In genomic region chr7:148336411-148336810, GRCh38 we compare ENCODE assay signal across 19 cellular contexts.
A peak's percentile ranks its signal among the peaks of the same experiment; 100 is the strongest.
DNase-seq lines count a peak whose midpoint lies in the region; FAIRE-seq and TF ChIP-seq lines count a peak whose summit lies in the region.
"Had no signal": no experiment of that assay in that cellular context is flagged by ENCODE, and none has a peak within 500 bp of the region (broad histone marks: within the 10 kb centered on the region; RNA-seq: fewer than 3 reads in every experiment).

No MANE protein-coding gene starts in this region.

- in situ Hi-C loops in mammary epithelial cell (cut with MboI; ENCODE audit: low sequenced_read_pairs in 2 of 2) (no loop called here), brain microvascular endothelial cell (cut with HindIII; ENCODE audit: low pct_ligation_motif_present, low sequenced_read_pairs) (no loop called here)

- WGBS in mammary epithelial cell (ENCODE audit: low coverage, missing lambda C conversion rate): 24% methylated on average over 3 of the region's 3 CpGs
- no CpG with 5 or more reads among the region's 3 CpGs for WGBS in mesendoderm (ENCODE audit: extremely low coverage, insufficient coverage, low lambda C conversion rate)

- peaks cover 29% of the 10 kb centered on the region for H3K27me3 Mint-ChIP-seq in MCF 10A (ENCODE audit: insufficient read depth, unreplicated experiment)

- H3K4me3 Mint-ChIP-seq in MCF 10A (ENCODE audit: unreplicated experiment): no peak overlapping the region
- H3K4me3 Mint-ChIP-seq: CD4-positive, alpha-beta T cell had no signal

- no peaks in the 10 kb centered on the region for H3K79me1 ChIP-seq in mesendoderm (ENCODE audit: low read length)

- POLR2A ChIA-PET in MCF 10A (lab: Yijun Ruan, JAX): interaction anchor here (0.6 to 0.9 kb wide), 3 partner anchors 19 to 63 kb away, joined by 3 read pairs; no protein-coding TSS in a partner anchor

- H4K5ac ChIP-seq in mesendoderm (ENCODE audit: low read length): no peak overlapping the region

- intact Hi-C loops in mammary epithelial cell (cut with micrococcal nuclease) (no loop called here), MCF 10A (cut with micrococcal nuclease) (loop anchor here (5.0 kb wide), 1 partner anchor 34 kb away; no protein-coding TSS in a partner anchor)

- H3K27ac Mint-ChIP-seq in MCF 10A (ENCODE audit: low read depth, unreplicated experiment): no peak overlapping the region
- H3K27ac Mint-ChIP-seq: CD4-positive, alpha-beta T cell had no signal

- H3K4me1 ChIP-seq in mammary epithelial cell (ENCODE audit: insufficient read depth, low read length): peaks cover 46% of the 10 kb centered on the region
- H3K4me1 ChIP-seq in mesendoderm (ENCODE audit: control insufficient read depth, low read depth, low read length): peaks cover 24% of the 10 kb centered on the region
- H3K4me1 ChIP-seq: BE2C had no signal

- H3K56ac ChIP-seq in mesendoderm (ENCODE audit: low read length): no peak overlapping the region

- H3K9ac ChIP-seq in mammary epithelial cell (ENCODE audit: insufficient read depth, low read length) (no peak overlapping the region), mesendoderm (ENCODE audit: low read length) (no peak overlapping the region)

- CTCF ChIA-PET in mammary epithelial cell (lab: Charles Lee; ENCODE audit: low non-redundant PET): no interaction called here
- CTCF ChIA-PET in MCF 10A (lab: Yijun Ruan, JAX): interaction anchor here (0.7 kb wide), 1 partner anchor 1354 kb away, joined by 3 read pairs; no protein-coding TSS in a partner anchor

- H2AK5ac ChIP-seq in mesendoderm (ENCODE audit: low read length): no peak overlapping the region

- H3K18ac ChIP-seq in mesendoderm (ENCODE audit: low read length): no peak overlapping the region

- H2AFZ ChIP-seq in mammary epithelial cell (ENCODE audit: low read depth, low read length): peak overlapping the region; percentile 72

- DNase-seq in mammary epithelial cell (no peak), MCF 10A (ENCODE audit: unreplicated experiment) (no peak), bronchial epithelial cell (ENCODE audit: low read depth) (peak; percentile 65), mesendoderm (peak; percentile 57), urothelium cell line (ENCODE audit: low spot score) (peak; percentile 5), brain microvascular endothelial cell (no peak), NOMO-1 (lab: John Stamatoyannopoulos, UW; ENCODE audit: unreplicated experiment in 2 of 2) (no peak), ecto neural progenitor cell (ENCODE audit: low spot score) (no peak)
- DNase-seq: 8988T; BE2C; Caco-2; CD4-positive, alpha-beta T cell; DMS153; GF-D8; NCI-H1694 treated with DMSO at 0.1 percent for 48 hours; NCI-H748 treated with DMSO at 0.1 percent for 48 hours; NK-92 treated with Interleukin-12 subunit alpha and Interleukin-12 subunit beta, amount 100 ng/mL, for 24 hours; SIG-M5 had no signal

- H3K9me3 Mint-ChIP-seq in MCF 10A (ENCODE audit: unreplicated experiment): peaks cover 4% of the 10 kb centered on the region
- H3K9me3 Mint-ChIP-seq: CD4-positive, alpha-beta T cell had no signal

- no peak overlapping the region for H2BK120ac ChIP-seq in mesendoderm (ENCODE audit: low read depth, low read length)

- H2BK5ac ChIP-seq in mesendoderm (ENCODE audit: low read length): no peak overlapping the region

- no peak overlapping the region for H3K23ac ChIP-seq in mesendoderm (ENCODE audit: low read length)

- H3K36me3 Mint-ChIP-seq in MCF 10A (ENCODE audit: insufficient read depth, unreplicated experiment): peaks cover 6% of the 10 kb centered on the region

- H3K36me3 ChIP-seq in mammary epithelial cell (ENCODE audit: insufficient read depth, low read length) (no peaks in the 10 kb centered on the region), bronchial epithelial cell (ENCODE audit: control insufficient read depth, insufficient read depth, low read length) (no peaks in the 10 kb centered on the region), mesendoderm (ENCODE audit: control insufficient read depth, insufficient read depth, low read length) (no peaks in the 10 kb centered on the region), brain microvascular endothelial cell (replicated peaks) (no peaks in the 10 kb centered on the region)
- H3K36me3 ChIP-seq: BE2C had no signal

- no peaks in the 10 kb centered on the region for H4K20me1 ChIP-seq in mammary epithelial cell (ENCODE audit: insufficient read depth, low read length)

- no peak overlapping the region for H4K8ac ChIP-seq in mesendoderm (ENCODE audit: low read depth, low read length)

- no peaks in the 10 kb centered on the region for H3K27me3 ChIP-seq in mammary epithelial cell (ENCODE audit: insufficient read depth, low read length)
- no peaks in the 10 kb centered on the region for H3K27me3 ChIP-seq in bronchial epithelial cell (ENCODE audit: control insufficient read depth, insufficient read depth, low read length)
- no peaks in the 10 kb centered on the region for H3K27me3 ChIP-seq in mesendoderm (ENCODE audit: insufficient read depth, low read length, poor library complexity)
- peaks cover 15% of the 10 kb centered on the region for H3K27me3 ChIP-seq in brain microvascular endothelial cell (replicated peaks)

- FAIRE-seq in bronchial epithelial cell (lab: Jason Lieb, UNC) (no peak), urothelium cell line (lab: Jason Lieb, UNC) (no peak)
- FAIRE-seq: HTR-8/SVneo had no signal

- H3K27ac ChIP-seq in mammary epithelial cell (ENCODE audit: insufficient read depth, low read depth, low read length) (peak overlapping the region; percentile 23), mesendoderm (ENCODE audit: low read depth, low read length) (no peak overlapping the region), brain microvascular endothelial cell (no peak overlapping the region)

- TF ChIP-seq CTCF in mammary epithelial cell (conservative IDR thresholded peaks at IDR 0.05 in 1 of 2, IDR thresholded peaks at IDR 0.05 in 1 of 2; ENCODE audit: extremely low read depth in 1 of 2, insufficient read depth in 1 of 2, low read depth in 1 of 2, low read length in 2 of 2) (no peak), MCF 10A (IDR thresholded peaks at IDR 0.05; ENCODE audit: unreplicated experiment) (no peak), bronchial epithelial cell (IDR thresholded peaks at IDR 0.05; ENCODE audit: insufficient read depth, low read length, severe bottlenecking) (no peak), brain microvascular endothelial cell (IDR thresholded peaks at IDR 0.05; ENCODE audit: low read depth, low read length, missing control alignments) (no peak)

- BruUV-seq in mammary epithelial cell (replicated peaks; lab: Mats Ljungman, UMichigan) (no TSS peak), MCF 10A (replicated peaks; lab: Mats Ljungman, UMichigan) (no TSS peak)

- peaks cover 2% of the 10 kb centered on the region for H3K9me3 ChIP-seq in mammary epithelial cell (replicated peaks; ENCODE audit: insufficient read depth, low read length)
- H3K9me3 ChIP-seq: BE2C, Caco-2 had no signal

- H3K79me2 ChIP-seq in mammary epithelial cell (ENCODE audit: insufficient read depth, low read length) (no peaks in the 10 kb centered on the region), mesendoderm (ENCODE audit: control insufficient read depth, insufficient read depth, low read length) (peaks cover 17% of the 10 kb centered on the region)

- H3K4ac ChIP-seq in mesendoderm (ENCODE audit: low read depth, low read length): no peak overlapping the region

- H3K4me1 Mint-ChIP-seq in MCF 10A (ENCODE audit: insufficient read depth, unreplicated experiment): peaks cover 45% of the 10 kb centered on the region

- H2BK15ac ChIP-seq in mesendoderm (replicated peaks; ENCODE audit: low read depth): no peak overlapping the region

- H3K4me2 ChIP-seq in mammary epithelial cell (ENCODE audit: insufficient read depth, low read depth, low read length) (peak overlapping the region; percentile 57), mesendoderm (ENCODE audit: low read length) (no peak overlapping the region)

- H3K4me3 ChIP-seq in mammary epithelial cell (replicated peaks in 1 of 3; ENCODE audit: insufficient read depth in 1 of 3, low read depth in 2 of 3, low read length in 3 of 3) (no peak overlapping the region), bronchial epithelial cell (ENCODE audit: low read depth, low read length) (no peak overlapping the region), mesendoderm (ENCODE audit: low read length) (no peak overlapping the region), brain microvascular endothelial cell (ENCODE audit: low read depth, low read length) (no peak overlapping the region)

- dilution Hi-C loops in mammary epithelial cell (cut with HindIII; ENCODE audit: low sequenced_read_pairs): no loop called here

Comparison
In these comparisons a context has a peak if more than half of its experiments do, and no peak if none do; other contexts are left out.
1. DNase-seq: peak in bronchial epithelial cell (single experiment), mesendoderm (single experiment) and urothelium cell line (single experiment); none in mammary epithelial cell (single experiment), MCF 10A (single experiment), brain microvascular endothelial cell (single experiment), NOMO-1 (0 of 2) and ecto neural progenitor cell (single experiment).